ENCODE assay signal across 8 cellular contexts in genomic region chr17:19237139-19237388, GRCh38. TPM values are rescaled to one million over a fixed set of nuclear protein-coding genes. Genes with fewer than 3 reads are reported as not detected.
A peak's percentile ranks its signal among the peaks of the same experiment; 100 is the strongest.
DNase-seq lines count a peak whose midpoint lies in the region; ATAC-seq and TF ChIP-seq lines count a peak whose summit lies in the region.
"Not testable (repeated sequence)": the region's sequence is repeated elsewhere in the genome, so short reads cannot be mapped to it uniquely, and the experiment has no call there.

Gene EPN2 (plus strand): TSS chr17:19237366. CDS start chr17:19283120, 45,754 bp downstream.

- peak within 1 kb of the TSS; percentile 86 for H3K4me3 Mint-ChIP-seq in WTC11

- TF ChIP-seq EP300 in suprapubic skin (IDR thresholded peaks at IDR 0.05), result not testable (repeated sequence)

- CTCF ChIA-PET in WTC11 (lab: Charles Lee), result interaction anchor here (2.3 kb wide), 1 partner anchor 102 kb away, joined by 16 read pairs; no protein-coding TSS in a partner anchor

- not testable (repeated sequence) for H3K36me3 Mint-ChIP-seq in WTC11

- peak within 1 kb of the TSS; percentile 82 for H3K27ac ChIP-seq in HUES48 (ENCODE audit: low read depth, low read length)
- peak within 1 kb of the TSS; percentile 67 to 88 (median 83) for H3K27ac ChIP-seq in right lobe of liver
- H3K27ac ChIP-seq in suprapubic skin, result peak within 1 kb of the TSS; percentile 95

- H3K4me1 ChIP-seq in HUES48 (ENCODE audit: control insufficient read depth, insufficient read depth, low read length), result not testable (repeated sequence)
- H3K4me1 ChIP-seq in right lobe of liver (peaks cover 0 to 24% (median 5%) of the 10 kb centered on the region in 4 donors), suprapubic skin (peaks cover 28% of the 10 kb centered on the region)

- H3K9me3 ChIP-seq in HUES48 (ENCODE audit: control insufficient read depth, insufficient read depth, low read length); right lobe of liver; suprapubic skin: not testable (repeated sequence)

- not testable (repeated sequence) for H3K27me3 Mint-ChIP-seq in WTC11 (ENCODE audit: low read depth)

- H3K9me3 Mint-ChIP-seq in WTC11, result not testable (repeated sequence)

- peak within 1 kb of the TSS; percentile 94 for H3K4me3 ChIP-seq in HUES48 (ENCODE audit: low read depth, low read length)
- peak within 1 kb of the TSS; percentile 75 for H3K4me3 ChIP-seq in fibroblast of mammary gland (ENCODE audit: control insufficient read depth, low read depth, low read length)
- peak within 1 kb of the TSS; percentile 81 to 98 (median 97) for H3K4me3 ChIP-seq in right lobe of liver
- H3K4me3 ChIP-seq in suprapubic skin, result peak within 1 kb of the TSS; percentile 83

- intact Hi-C loops in right lobe of liver (cut with DNase I); sciatic nerve (cut with DNase I): not testable (repeated sequence)

- peak within 1 kb of the TSS; percentile 82 for H3K27ac Mint-ChIP-seq in WTC11

- not testable (repeated sequence) for TF ChIP-seq CTCF in WTC11 (IDR thresholded peaks at IDR 0.05); fibroblast of mammary gland (conservative IDR thresholded peaks at IDR 0.05; ENCODE audit: control insufficient read depth, insufficient read depth, low read depth, low read length); right lobe of liver (IDR thresholded peaks at IDR 0.05); suprapubic skin (IDR thresholded peaks at IDR 0.05)

- H3K36me3 ChIP-seq in HUES48 (ENCODE audit: control insufficient read depth, insufficient read depth, low read length); right lobe of liver; suprapubic skin: not testable (repeated sequence)

- POLR2A ChIA-PET in WTC11 (lab: Charles Lee), result interaction anchor here (1.2 kb wide), 1 partner anchor 19 kb away, joined by 4 read pairs; no protein-coding TSS in a partner anchor

- ATAC-seq in WTC11, result peak; percentile 71
- peak; percentile 81 to 93 (median 90) for ATAC-seq in right lobe of liver
- peak; percentile 89 for ATAC-seq in sciatic nerve

- WGBS in right lobe of liver (ENCODE audit: insufficient coverage, low coverage, low lambda C conversion rate, missing lambda C conversion rate), result no CpG with 5 or more reads among the region's 31 CpGs
- no CpG with 5 or more reads among the region's 31 CpGs for WGBS in suprapubic skin

- peak; percentile 36 for DNase-seq in CMK (ENCODE audit: low read depth)
- DNase-seq in WTC11 (ENCODE audit: low spot score), result peak; percentile 56
- DNase-seq in amniotic epithelial cell (ENCODE audit: low read depth), result peak; percentile 30
- peak; percentile 46 for DNase-seq in fibroblast of mammary gland (ENCODE audit: low read depth)
- DNase-seq in right lobe of liver, result peak; percentile 67 to 72 (median 70)
- peak; percentile 82 for DNase-seq in sciatic nerve (ENCODE audit: low spot score)
- peak; percentile 70 to 79 for DNase-seq in suprapubic skin (ENCODE audit: low spot score in 2 of 2)

- not testable (repeated sequence) for TF ChIP-seq POLR2A in right lobe of liver (IDR thresholded peaks at IDR 0.05); suprapubic skin (IDR thresholded peaks at IDR 0.05)

- H3K9ac ChIP-seq in HUES48 (ENCODE audit: low read depth, low read length), result peak within 1 kb of the TSS; percentile 68

- not testable (repeated sequence) for H3K27me3 ChIP-seq in HUES48 (ENCODE audit: control insufficient read depth, insufficient read depth, low read length); right lobe of liver; suprapubic skin

- peaks cover 22% of the 10 kb centered on the region for H3K4me1 Mint-ChIP-seq in WTC11

RNA-seq across cellular contexts. Expression of gene EPN2, which starts in this region (rescaled TPM):
- total RNA-seq in WTC11 (2021), result 48.8 to 62.7 TPM (median 62.3 TPM) in 3 replicates
- 10 to 100 TPM in 4 of 6 experiments, 1 to 10 TPM in 2; 6.6 to 18.1 (median 11.4) TPM for total RNA-seq in right lobe of liver
- total RNA-seq in sciatic nerve, result 76.6 TPM
- 100 to 1,000 TPM in 3 of 4 donors, 10 to 100 TPM in 1; 95.9 to 276 (median 131) TPM for total RNA-seq in suprapubic skin

Comparison
In these comparisons a context has a peak if more than half of its experiments do, and no peak if none do; other contexts are left out.
1. Peak in every context shown above with its lines: DNase-seq, ATAC-seq, H3K4me3 ChIP-seq and H3K27ac ChIP-seq.
2. DNase-seq: peak in every context shown above with its lines; median percentile 82 in sciatic nerve; 74 in suprapubic skin; 70 in right lobe of liver; 56 in WTC11; 46 in fibroblast of mammary gland; 36 in CMK; 30 in amniotic epithelial cell.